ENCODE assay signal across 18 cellular contexts in genomic region chr5:124996764-124997077, GRCh38.
A peak's percentile ranks its signal among the peaks of the same experiment; 100 is the strongest.
DNase-seq lines count a peak whose midpoint lies in the region; TF ChIP-seq lines count a peak whose summit lies in the region.
"Had no signal": no experiment of that assay in that cellular context is flagged by ENCODE, and none has a peak within 500 bp of the region (broad histone marks: within the 10 kb centered on the region; RNA-seq: fewer than 3 reads in every experiment).

No MANE protein-coding gene starts in this region.

- H3K9me3 Mint-ChIP-seq in Calu3 (ENCODE audit: low read depth, unreplicated experiment) (no peaks in the 10 kb centered on the region), neural progenitor cell (peaks cover 6% of the 10 kb centered on the region)

- H4K20me1 ChIP-seq in OCI-LY7 (ENCODE audit: insufficient read depth, low read length) = no peaks in the 10 kb centered on the region
- no peaks in the 10 kb centered on the region for H4K20me1 ChIP-seq in neural progenitor cell (ENCODE audit: low read depth)

- H3K36me3 Mint-ChIP-seq in Calu3 (ENCODE audit: insufficient read depth, unreplicated experiment) = no peaks in the 10 kb centered on the region
- peaks cover 2% of the 10 kb centered on the region for H3K36me3 Mint-ChIP-seq in neural progenitor cell

- CTCF ChIA-PET in Calu3 (lab: Charles Lee) (interaction anchor here (0.6 to 1.0 kb wide), 2 partner anchors 13 to 33 kb away, joined by 3 read pairs; no protein-coding TSS in a partner anchor), OCI-LY7 (lab: Charles Lee; ENCODE audit: unreplicated experiment) (no interaction called here)

- intact Hi-C loops in Calu3 (cut with micrococcal nuclease; ENCODE audit: unreplicated experiment) = no loop called here
- intact Hi-C loops in OCI-LY7 (cut with micrococcal nuclease; ENCODE audit: unreplicated experiment) = no loop called here
- intact Hi-C loops in ovary (cut with DNase I) = no loop called here

- DNase-seq in Calu3 (no peak), OCI-LY7 (ENCODE audit: low spot score) (no peak), neural progenitor cell (ENCODE audit: low spot score) (peak; percentile 85), GM10266 (ENCODE audit: extremely low spot score) (no peak), ovary (no peak), GOT3 (lab: John Stamatoyannopoulos, UW) (no peak), mesenteric fat pad (ENCODE audit: low spot score) (no peak)
- DNase-seq: activated CD4-positive, alpha-beta T cell treated with anti-CD3 and anti-CD28 coated beads for 36 hours; dorsolateral prefrontal cortex; islet precursor cell; KG1; NCI-H1436 treated with DMSO at 0.1 percent for 48 hours; NCI-H524; stimulated activated CD8-positive, alpha-beta memory T cell treated with anti-CD3 and anti-CD28 coated beads, Interleukin-4, amount 100 ng/mL, for 48 hours; T-helper 2 cell; upper lobe of right lung had no signal

- TF ChIP-seq CTCF in Calu3 (IDR thresholded peaks at IDR 0.05; ENCODE audit: unreplicated experiment) (no peak), OCI-LY7 (conservative IDR thresholded peaks at IDR 0.05; ENCODE audit: low read length) (no peak), neural progenitor cell (IDR thresholded peaks at IDR 0.05) (no peak), GM10266 (IDR thresholded peaks at IDR 0.05; ENCODE audit: control insufficient read depth, insufficient read depth, low read depth, missing control alignments) (no peak), ovary (IDR thresholded peaks at IDR 0.05) (no peak)

- H3K4me2 ChIP-seq in OCI-LY7 (ENCODE audit: low read length) (no peak overlapping the region), neural progenitor cell (peak overlapping the region; percentile 45)

- H3K27ac ChIP-seq in OCI-LY7 (ENCODE audit: low read depth, low read length, poor library complexity, severe bottlenecking) = no peak overlapping the region
- H3K27ac ChIP-seq in ectodermal cell (ENCODE audit: insufficient read depth, low read depth, low read length, poor library complexity, severe bottlenecking) = peak overlapping the region; percentile 83
- H3K27ac ChIP-seq in neural progenitor cell = peak overlapping the region; percentile 99
- no peak overlapping the region for H3K27ac ChIP-seq in ovary
- H3K27ac ChIP-seq: dorsolateral prefrontal cortex, gastroesophageal sphincter, upper lobe of right lung had no signal

- TF ChIP-seq EP300 in ovary (IDR thresholded peaks at IDR 0.05) = no peak

- peaks cover 39% of the 10 kb centered on the region for H3F3A ChIP-seq in neural progenitor cell (ENCODE audit: low read depth)

- BruUV-seq in Calu3 (replicated peaks; lab: Mats Ljungman, UMichigan) = no TSS peak
- BruUV-seq in OCI-LY7 (replicated peaks; lab: Mats Ljungman, UMichigan) = no TSS peak

- H3K9ac ChIP-seq in neural progenitor cell = no peak overlapping the region

- peaks cover 8% of the 10 kb centered on the region; the same call in 1 of the 2 replicates for H3K9me3 ChIP-seq in OCI-LY7 (ENCODE audit: low read length)
- no peaks in the 10 kb centered on the region for H3K9me3 ChIP-seq in ectodermal cell (ENCODE audit: control insufficient read depth, low read length)
- H3K9me3 ChIP-seq in neural progenitor cell (ENCODE audit: low read depth) = no peaks in the 10 kb centered on the region
- no peaks in the 10 kb centered on the region for H3K9me3 ChIP-seq in ovary
- H3K9me3 ChIP-seq: gastroesophageal sphincter, upper lobe of right lung had no signal

- H3K36me3 ChIP-seq in OCI-LY7 (ENCODE audit: insufficient read depth, low read length) (peaks cover 2% of the 10 kb centered on the region; the same call in 1 of the 2 replicates), ectodermal cell (ENCODE audit: control insufficient read depth, insufficient read depth, low read length) (no peaks in the 10 kb centered on the region), neural progenitor cell (no peaks in the 10 kb centered on the region), ovary (no peaks in the 10 kb centered on the region)
- H3K36me3 ChIP-seq: gastroesophageal sphincter, upper lobe of right lung had no signal

- H3K79me2 ChIP-seq in OCI-LY7 (ENCODE audit: insufficient read depth, low read depth, low read length) (no peaks in the 10 kb centered on the region), neural progenitor cell (ENCODE audit: low read depth) (no peaks in the 10 kb centered on the region)

- H3K27ac Mint-ChIP-seq in Calu3 (ENCODE audit: unreplicated experiment) (peak overlapping the region; percentile 36), neural progenitor cell (peak overlapping the region; percentile 84)
- H3K27ac Mint-ChIP-seq: activated CD4-positive, alpha-beta T cell treated with anti-CD3 and anti-CD28 coated beads for 36 hours had no signal

- H3K4me3 ChIP-seq in OCI-LY7 (ENCODE audit: low read depth, low read length, poor library complexity, severe bottlenecking) (no peak overlapping the region), ectodermal cell (ENCODE audit: insufficient read depth, low read depth, low read length) (no peak overlapping the region), neural progenitor cell (no peak overlapping the region), ovary (no peak overlapping the region)
- H3K4me3 ChIP-seq: dorsolateral prefrontal cortex, gastroesophageal sphincter, upper lobe of right lung had no signal

- H3K9me2 ChIP-seq in OCI-LY7 (ENCODE audit: insufficient read depth, low read length) = no peaks in the 10 kb centered on the region

- no peaks in the 10 kb centered on the region for H3K27me3 ChIP-seq in ectodermal cell (ENCODE audit: control insufficient read depth, insufficient read depth, low read length, poor library complexity, severe bottlenecking)
- no peaks in the 10 kb centered on the region for H3K27me3 ChIP-seq in neural progenitor cell
- H3K27me3 ChIP-seq in ovary = no peaks in the 10 kb centered on the region
- H3K27me3 ChIP-seq: dorsolateral prefrontal cortex, gastroesophageal sphincter, upper lobe of right lung had no signal

- peak overlapping the region; percentile 47; the same call in 1 of the 2 replicates for H2AFZ ChIP-seq in OCI-LY7 (ENCODE audit: low read length)
- H2AFZ ChIP-seq in neural progenitor cell (replicated peaks) = no peak overlapping the region

- WGBS in ectodermal cell, 2 experiments = 0% methylated on average over 1 of the region's 3 CpGs
- 23 to 37% (median 29%) methylated on average over 3 of the region's 3 CpGs for WGBS in ovary, 3 donors

- H3K4me3 Mint-ChIP-seq in Calu3 (ENCODE audit: low read depth, unreplicated experiment) = no peak overlapping the region
- H3K4me3 Mint-ChIP-seq in neural progenitor cell = no peak overlapping the region
- H3K4me3 Mint-ChIP-seq: activated CD4-positive, alpha-beta T cell treated with anti-CD3 and anti-CD28 coated beads for 36 hours had no signal

- POLR2A ChIA-PET in OCI-LY7 (lab: Charles Lee) = interaction anchor here (0.6 to 4.4 kb wide), 7 partner anchors 9 to 672 kb away, joined by 3 to 29 read pairs (median 3); no protein-coding TSS in a partner anchor

- peaks cover 55% of the 10 kb centered on the region for H3K4me1 ChIP-seq in OCI-LY7 (ENCODE audit: insufficient read depth, low read length, poor library complexity, severe bottlenecking)
- H3K4me1 ChIP-seq in ectodermal cell (ENCODE audit: control insufficient read depth, insufficient read depth, low read length) = peaks cover 34% of the 10 kb centered on the region
- H3K4me1 ChIP-seq in neural progenitor cell = peaks cover 42% of the 10 kb centered on the region
- H3K4me1 ChIP-seq in ovary (ENCODE audit: insufficient read depth) = no peaks in the 10 kb centered on the region
- H3K4me1 ChIP-seq: gastroesophageal sphincter, upper lobe of right lung had no signal

- TF ChIP-seq POLR2A in ovary (IDR thresholded peaks at IDR 0.05) = no peak

- no peaks in the 10 kb centered on the region for H3K27me3 Mint-ChIP-seq in Calu3 (ENCODE audit: unreplicated experiment)
- H3K27me3 Mint-ChIP-seq in neural progenitor cell (ENCODE audit: insufficient read depth, low read depth) = peaks cover 5% of the 10 kb centered on the region
- H3K27me3 Mint-ChIP-seq: activated CD4-positive, alpha-beta T cell treated with anti-CD3 and anti-CD28 coated beads for 36 hours had no signal

- H3K4me1 Mint-ChIP-seq in Calu3 (ENCODE audit: low read depth, unreplicated experiment) (peaks cover 27% of the 10 kb centered on the region), neural progenitor cell (peaks cover 53% of the 10 kb centered on the region)
- H3K4me1 Mint-ChIP-seq: activated CD4-positive, alpha-beta T cell treated with anti-CD3 and anti-CD28 coated beads for 36 hours had no signal

Comparison
In these comparisons a context has a peak if more than half of its experiments do, and no peak if none do; other contexts are left out.
1. H3K27ac ChIP-seq: peak in ectodermal cell (single experiment) and neural progenitor cell (single experiment); none in OCI-LY7 (single experiment) and ovary (0 of 2).